In genomic region chr18:11801573-11801972, GRCh38 we compare ENCODE assay signal across 38 cellular contexts.
"Had no signal": no experiment of that assay in that cellular context is flagged by ENCODE, and none has a peak within 500 bp of the region (broad histone marks: within the 10 kb centered on the region; RNA-seq: fewer than 3 reads in every experiment).

No MANE protein-coding gene starts in this region.

- DNase-seq: activated B cell treated with CpG ODN at 0.5 μM for 24 hours; activated CD4-positive, alpha-beta memory T cell treated with anti-CD3 and anti-CD28 coated beads for 36 hours; activated CD4-positive, alpha-beta T cell treated with anti-CD3 and anti-CD28 coated beads, Interleukin-2, amount 10 ng/mL, durations not matched to agents 24 days and 14 days; activated CD8-positive, alpha-beta memory T cell treated with anti-CD3 and anti-CD28 coated beads, Interleukin-2, amount 10 ng/mL, durations not matched to agents 7 days and 5 days; activated CD8-positive, alpha-beta memory T cell treated with anti-CD3 and anti-CD28 coated beads, Interleukin-2, amount 50 U/mL, for 4 hours; activated CD8-positive, alpha-beta T cell treated with anti-CD3 and anti-CD28 coated beads, Interleukin-2, amount 10 ng/mL, durations not matched to agents 7 days and 5 days; activated effector memory CD4-positive, alpha-beta T cell treated with anti-CD3 and anti-CD28 coated beads, Interleukin-2, amount 50 U/mL, for 16 hours; activated naive CD4-positive, alpha-beta T cell treated with anti-CD3 and anti-CD28 coated beads for 36 hours; activated naive CD8-positive, alpha-beta T cell treated with anti-CD3 and anti-CD28 coated beads for 36 hours; activated naive CD8-positive, alpha-beta T cell treated with anti-CD3 and anti-CD28 coated beads, Interleukin-2, amount 50 U/mL, for 24 hours; activated T-cell treated with anti-CD3 and anti-CD28 coated beads, Interleukin-2, amount 50 U/mL, for 1 hour; activated T-cell treated with anti-CD3 and anti-CD28 coated beads, Interleukin-2, amount 50 U/mL, for 48 hours; adrenal gland; amygdala; aorta; central memory CD4-positive, alpha-beta T cell; cerebellar nuclear complex; dorsolateral prefrontal cortex; effector memory CD4-positive, alpha-beta T cell; erythroblast; foreskin keratinocyte; gastrocnemius medialis; glutamatergic neuron; heart left ventricle; T-helper 17 cell; T1000; WERI-Rb-1 had no signal

- H3K27ac ChIP-seq: adrenal gland, breast epithelium, cardiac muscle cell, coronary artery, dorsolateral prefrontal cortex, esophagus muscularis mucosa, foreskin keratinocyte, gastrocnemius medialis, heart left ventricle, WERI-Rb-1 had no signal

- H3K36me3 Mint-ChIP-seq: activated CD4-positive, alpha-beta memory T cell treated with anti-CD3 and anti-CD28 coated beads for 36 hours; activated CD8-positive, alpha-beta memory T cell treated with anti-CD3 and anti-CD28 coated beads, Interleukin-2, amount 10 ng/mL, durations not matched to agents 7 days and 5 days; activated naive CD4-positive, alpha-beta T cell treated with anti-CD3 and anti-CD28 coated beads, Interleukin-2, amount 50 U/mL, for 24 hours; activated naive CD8-positive, alpha-beta T cell treated with anti-CD3 and anti-CD28 coated beads for 36 hours; brain had no signal

- H3K4me3 ChIP-seq: adrenal gland, breast epithelium, cardiac muscle cell, coronary artery, dorsolateral prefrontal cortex, esophagus muscularis mucosa, gastrocnemius medialis, heart left ventricle had no signal

- H3K27me3 ChIP-seq: adrenal gland, breast epithelium, cardiac muscle cell, dorsolateral prefrontal cortex, esophagus muscularis mucosa, foreskin keratinocyte, gastrocnemius medialis, heart left ventricle had no signal

- H3K36me3 ChIP-seq: adrenal gland, breast epithelium, cardiac muscle cell, esophagus muscularis mucosa, gastrocnemius medialis, heart left ventricle, WERI-Rb-1 had no signal

- H3K9me3 Mint-ChIP-seq: activated B cell treated with CpG ODN at 0.5 μM for 24 hours; activated CD4-positive, alpha-beta memory T cell treated with anti-CD3 and anti-CD28 coated beads for 36 hours; activated CD4-positive, alpha-beta T cell treated with anti-CD3 and anti-CD28 coated beads, Interleukin-2, amount 10 ng/mL, durations not matched to agents 24 days and 14 days; activated naive CD4-positive, alpha-beta T cell treated with anti-CD3 and anti-CD28 coated beads for 36 hours; activated naive CD4-positive, alpha-beta T cell treated with anti-CD3 and anti-CD28 coated beads, Interleukin-2, amount 50 U/mL, for 24 hours; activated naive CD8-positive, alpha-beta T cell treated with anti-CD3 and anti-CD28 coated beads for 36 hours; activated naive CD8-positive, alpha-beta T cell treated with anti-CD3 and anti-CD28 coated beads, Interleukin-2, amount 50 U/mL, for 24 hours; activated T-helper 1 cell treated with anti-CD3 and anti-CD28 coated beads, Interleukin-12 subunit alpha, Interleukin-12 subunit beta, Interleukin-2, Interleukin-4 antibody, amounts not matched to agents 30 ng/mL and 10 ng/mL and 1 ng/mL, durations not matched to agents 14 hours and 24 hours and 36 hours; activated T-helper 2 cell treated with anti-CD3 and anti-CD28 coated beads, Interferon-gamma antibody, Interleukin-2, Interleukin-4, amounts not matched to agents 10 μg/mL and 5 μg/mL and 100 μg/mL, durations not matched to agents 14 hours and 24 hours and 36 hours; brain; dendritic cell treated with granulocyte-macrophage colony-stimulating factor and Interleukin-4, amounts not matched to agents 40 ng/mL and 50 ng/mL, for 4 days; T-helper 2 cell treated with Interferon-gamma antibody and Interleukin-4, amounts not matched to agents 5 μg/mL and 100 μg/mL, for 36 hours had no signal

- H3K4me1 ChIP-seq: adrenal gland, breast epithelium, foreskin keratinocyte had no signal

- H3K27ac Mint-ChIP-seq: activated B cell treated with CpG ODN at 0.5 μM for 24 hours; activated CD4-positive, alpha-beta memory T cell treated with anti-CD3 and anti-CD28 coated beads for 36 hours; activated CD4-positive, alpha-beta T cell treated with anti-CD3 and anti-CD28 coated beads, Interleukin-2, amount 10 ng/mL, durations not matched to agents 24 days and 14 days; activated CD8-positive, alpha-beta memory T cell treated with anti-CD3 and anti-CD28 coated beads, Interleukin-2, amount 10 ng/mL, durations not matched to agents 7 days and 5 days; activated CD8-positive, alpha-beta T cell treated with anti-CD3 and anti-CD28 coated beads, Interleukin-2, amount 10 ng/mL, durations not matched to agents 7 days and 5 days; activated naive CD4-positive, alpha-beta T cell treated with anti-CD3 and anti-CD28 coated beads for 36 hours; activated naive CD4-positive, alpha-beta T cell treated with anti-CD3 and anti-CD28 coated beads, Interleukin-2, amount 50 U/mL, for 24 hours; activated naive CD8-positive, alpha-beta T cell treated with anti-CD3 and anti-CD28 coated beads for 36 hours; activated naive CD8-positive, alpha-beta T cell treated with anti-CD3 and anti-CD28 coated beads, Interleukin-2, amount 50 U/mL, for 24 hours; activated T-helper 1 cell treated with anti-CD3 and anti-CD28 coated beads, Interleukin-12 subunit alpha, Interleukin-12 subunit beta, Interleukin-2, Interleukin-4 antibody, amounts not matched to agents 30 ng/mL and 10 ng/mL and 1 ng/mL, durations not matched to agents 14 hours and 24 hours and 36 hours; activated T-helper 2 cell treated with anti-CD3 and anti-CD28 coated beads, Interferon-gamma antibody, Interleukin-2, Interleukin-4, amounts not matched to agents 10 μg/mL and 5 μg/mL and 100 μg/mL, durations not matched to agents 14 hours and 24 hours and 36 hours; brain; dendritic cell treated with granulocyte-macrophage colony-stimulating factor and Interleukin-4, amounts not matched to agents 40 ng/mL and 50 ng/mL, for 4 days; T-helper 17 cell; T-helper 2 cell treated with Interferon-gamma antibody and Interleukin-4, amounts not matched to agents 5 μg/mL and 100 μg/mL, for 36 hours had no signal

- H3K27me3 Mint-ChIP-seq: activated CD4-positive, alpha-beta memory T cell treated with anti-CD3 and anti-CD28 coated beads for 36 hours; activated naive CD8-positive, alpha-beta T cell treated with anti-CD3 and anti-CD28 coated beads for 36 hours; brain had no signal

- H3K4me3 Mint-ChIP-seq: activated B cell treated with CpG ODN at 0.5 μM for 24 hours; activated CD4-positive, alpha-beta memory T cell treated with anti-CD3 and anti-CD28 coated beads for 36 hours; activated CD4-positive, alpha-beta T cell treated with anti-CD3 and anti-CD28 coated beads, Interleukin-2, amount 10 ng/mL, durations not matched to agents 24 days and 14 days; activated CD8-positive, alpha-beta memory T cell treated with anti-CD3 and anti-CD28 coated beads, Interleukin-2, amount 10 ng/mL, durations not matched to agents 7 days and 5 days; activated CD8-positive, alpha-beta T cell treated with anti-CD3 and anti-CD28 coated beads, Interleukin-2, amount 10 ng/mL, durations not matched to agents 7 days and 5 days; activated naive CD4-positive, alpha-beta T cell treated with anti-CD3 and anti-CD28 coated beads for 36 hours; activated naive CD4-positive, alpha-beta T cell treated with anti-CD3 and anti-CD28 coated beads, Interleukin-2, amount 50 U/mL, for 24 hours; activated naive CD8-positive, alpha-beta T cell treated with anti-CD3 and anti-CD28 coated beads for 36 hours; activated naive CD8-positive, alpha-beta T cell treated with anti-CD3 and anti-CD28 coated beads, Interleukin-2, amount 50 U/mL, for 24 hours; activated T-helper 1 cell treated with anti-CD3 and anti-CD28 coated beads, Interleukin-12 subunit alpha, Interleukin-12 subunit beta, Interleukin-2, Interleukin-4 antibody, amounts not matched to agents 30 ng/mL and 10 ng/mL and 1 ng/mL, durations not matched to agents 14 hours and 24 hours and 36 hours; brain; dendritic cell treated with granulocyte-macrophage colony-stimulating factor and Interleukin-4, amounts not matched to agents 40 ng/mL and 50 ng/mL, for 4 days; T-helper 17 cell; T-helper 2 cell treated with Interferon-gamma antibody and Interleukin-4, amounts not matched to agents 5 μg/mL and 100 μg/mL, for 36 hours had no signal

- H3K4me1 Mint-ChIP-seq: activated B cell treated with CpG ODN at 0.5 μM for 24 hours; activated CD8-positive, alpha-beta memory T cell treated with anti-CD3 and anti-CD28 coated beads, Interleukin-2, amount 10 ng/mL, durations not matched to agents 7 days and 5 days; activated naive CD4-positive, alpha-beta T cell treated with anti-CD3 and anti-CD28 coated beads, Interleukin-2, amount 50 U/mL, for 24 hours; activated naive CD8-positive, alpha-beta T cell treated with anti-CD3 and anti-CD28 coated beads for 36 hours; activated naive CD8-positive, alpha-beta T cell treated with anti-CD3 and anti-CD28 coated beads, Interleukin-2, amount 50 U/mL, for 24 hours; brain; T-helper 17 cell had no signal

- H3K9me3 ChIP-seq: adrenal gland, breast epithelium, esophagus muscularis mucosa, gastrocnemius medialis, heart left ventricle had no signal

- ATAC-seq: activated CD4-positive, CD25-positive, alpha-beta regulatory T cell treated with anti-CD3 and anti-CD28 coated beads, Interleukin-2, amount 50 U/mL, for 24 hours; activated CD8-positive, alpha-beta memory T cell treated with anti-CD3 and anti-CD28 coated beads, Interleukin-2, amount 10 ng/mL, durations not matched to agents 7 days and 5 days; activated CD8-positive, alpha-beta T cell treated with anti-CD3 and anti-CD28 coated beads, Interleukin-2, amount 10 ng/mL, durations not matched to agents 7 days and 5 days; activated naive CD8-positive, alpha-beta T cell treated with anti-CD3 and anti-CD28 coated beads, Interleukin-2, amount 50 U/mL, for 24 hours; foreskin keratinocyte; gastrocnemius medialis; heart left ventricle; T-helper 17 cell had no signal
